Comparison of ENCODE assay signal across 23 cellular contexts in the genomic region with DNA sequence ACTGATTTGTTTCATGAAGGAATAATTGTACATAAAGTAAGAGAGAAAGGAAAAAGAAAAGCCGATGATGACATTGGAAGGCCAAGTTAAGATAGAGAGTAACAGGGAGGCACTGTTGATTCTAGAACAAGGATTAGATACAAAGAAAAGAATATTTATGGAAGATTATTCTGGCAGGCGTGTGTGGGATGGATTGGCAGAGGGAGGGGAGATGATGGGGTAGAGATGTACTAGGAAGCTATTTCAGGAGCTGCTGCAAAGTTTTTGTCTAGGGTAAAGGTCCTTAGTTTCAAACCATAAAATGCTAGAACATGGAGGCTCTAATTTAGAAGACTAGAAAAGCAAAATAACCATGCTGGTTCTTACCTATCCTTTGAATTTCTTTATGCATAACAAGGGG.
"Had no signal": no experiment of that assay in that cellular context is flagged by ENCODE, and none has a peak within 500 bp of the region (broad histone marks: within the 10 kb centered on the region; RNA-seq: fewer than 3 reads in every experiment).

No MANE protein-coding gene starts in this region.

- H3K27ac ChIP-seq: colonic mucosa, coronary artery, dorsolateral prefrontal cortex, epithelial cell of prostate, esophagus muscularis mucosa, esophagus squamous epithelium, foreskin keratinocyte, gastrocnemius medialis, gastroesophageal sphincter, heart left ventricle, heart right ventricle had no signal

- DNase-seq: colonic mucosa; cortex of kidney; dermis blood vessel endothelial cell; dorsolateral prefrontal cortex; effector CD4-positive, alpha-beta T cell; effector CD8-positive, alpha-beta T cell; effector memory CD4-positive, alpha-beta T cell; effector memory CD8-positive, alpha-beta T cell; endodermal cell; erythroblast; esophagus squamous epithelium; foreskin fibroblast; foreskin keratinocyte; foreskin melanocyte; gastrocnemius medialis; glutamatergic neuron; heart left ventricle; heart right ventricle had no signal

- H3K4me1 ChIP-seq: colonic mucosa, esophagus muscularis mucosa, esophagus squamous epithelium, foreskin keratinocyte, gastrocnemius medialis, gastroesophageal sphincter, heart left ventricle, heart right ventricle had no signal

- ATAC-seq: effector memory CD8-positive, alpha-beta T cell; esophagus mucosa; foreskin keratinocyte; gastrocnemius medialis; gastroesophageal sphincter; heart left ventricle; heart right ventricle had no signal

- H3K9me3 ChIP-seq: colonic mucosa, esophagus muscularis mucosa, esophagus squamous epithelium, gastrocnemius medialis, gastroesophageal sphincter, heart left ventricle, heart right ventricle had no signal

- H3K27me3 ChIP-seq: colonic mucosa, dorsolateral prefrontal cortex, esophagus muscularis mucosa, esophagus squamous epithelium, foreskin keratinocyte, gastrocnemius medialis, gastroesophageal sphincter, heart left ventricle, heart right ventricle had no signal

- H3K4me3 ChIP-seq: colonic mucosa, coronary artery, dorsolateral prefrontal cortex, esophagus muscularis mucosa, esophagus squamous epithelium, gastrocnemius medialis, gastroesophageal sphincter, heart left ventricle, heart right ventricle had no signal

- H3K36me3 ChIP-seq: colonic mucosa, esophagus muscularis mucosa, esophagus squamous epithelium, gastrocnemius medialis, gastroesophageal sphincter, heart left ventricle, heart right ventricle had no signal
